1 cellular context compared by ENCODE assay signal in the genomic region with DNA sequence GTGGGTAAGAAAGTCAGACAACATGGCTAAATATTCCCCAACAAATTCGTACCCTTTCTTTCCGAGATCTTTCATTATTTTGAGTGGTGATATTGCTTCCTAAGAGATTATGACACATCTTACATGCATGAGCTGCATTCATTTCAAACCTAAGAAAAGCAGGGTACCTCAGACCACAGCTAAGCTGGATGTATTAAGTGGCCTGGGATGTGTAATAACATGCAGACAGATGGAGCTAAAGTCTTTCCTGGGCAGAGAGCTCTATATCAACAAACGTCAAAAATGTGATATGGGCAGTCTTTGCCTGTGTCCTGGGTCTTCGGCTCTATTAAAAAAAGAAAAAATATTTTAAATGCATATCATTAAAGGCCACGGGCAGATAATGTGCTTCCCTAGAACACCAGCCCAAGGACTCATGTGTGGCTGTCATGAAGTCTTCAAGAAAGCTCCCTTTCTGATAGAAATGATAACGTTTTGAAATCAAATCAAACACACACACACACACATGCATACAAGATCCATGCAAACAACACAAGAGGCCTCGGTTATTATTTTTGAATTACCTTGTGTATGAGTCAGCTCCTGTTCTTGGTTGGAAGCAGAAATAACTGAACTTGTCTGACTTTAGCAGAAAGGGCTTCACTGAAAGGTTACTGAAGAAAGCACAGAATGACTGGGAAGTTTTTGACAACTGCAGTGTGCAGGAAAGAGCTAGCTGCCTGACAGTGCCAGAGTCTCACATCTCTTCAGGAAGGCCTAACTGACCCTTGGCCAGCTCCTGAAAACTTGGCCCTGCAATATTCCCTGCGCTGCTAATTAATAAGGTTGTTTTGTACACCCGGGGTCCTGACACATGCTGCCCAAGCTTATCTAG.
TF ChIP-seq lines count a peak whose summit lies in the region.

No MANE protein-coding gene starts in this region.

TF ChIP-seq in SK-N-SH, 30 proteins besides CTCF, POLR2A, EP300 and RAD21 (continued from another document):
- TF ChIP-seq USF1 (IDR thresholded peaks at IDR 0.05; ENCODE audit: borderline replicate concordance, low read depth): no peak
- TF ChIP-seq, protein P1, sequence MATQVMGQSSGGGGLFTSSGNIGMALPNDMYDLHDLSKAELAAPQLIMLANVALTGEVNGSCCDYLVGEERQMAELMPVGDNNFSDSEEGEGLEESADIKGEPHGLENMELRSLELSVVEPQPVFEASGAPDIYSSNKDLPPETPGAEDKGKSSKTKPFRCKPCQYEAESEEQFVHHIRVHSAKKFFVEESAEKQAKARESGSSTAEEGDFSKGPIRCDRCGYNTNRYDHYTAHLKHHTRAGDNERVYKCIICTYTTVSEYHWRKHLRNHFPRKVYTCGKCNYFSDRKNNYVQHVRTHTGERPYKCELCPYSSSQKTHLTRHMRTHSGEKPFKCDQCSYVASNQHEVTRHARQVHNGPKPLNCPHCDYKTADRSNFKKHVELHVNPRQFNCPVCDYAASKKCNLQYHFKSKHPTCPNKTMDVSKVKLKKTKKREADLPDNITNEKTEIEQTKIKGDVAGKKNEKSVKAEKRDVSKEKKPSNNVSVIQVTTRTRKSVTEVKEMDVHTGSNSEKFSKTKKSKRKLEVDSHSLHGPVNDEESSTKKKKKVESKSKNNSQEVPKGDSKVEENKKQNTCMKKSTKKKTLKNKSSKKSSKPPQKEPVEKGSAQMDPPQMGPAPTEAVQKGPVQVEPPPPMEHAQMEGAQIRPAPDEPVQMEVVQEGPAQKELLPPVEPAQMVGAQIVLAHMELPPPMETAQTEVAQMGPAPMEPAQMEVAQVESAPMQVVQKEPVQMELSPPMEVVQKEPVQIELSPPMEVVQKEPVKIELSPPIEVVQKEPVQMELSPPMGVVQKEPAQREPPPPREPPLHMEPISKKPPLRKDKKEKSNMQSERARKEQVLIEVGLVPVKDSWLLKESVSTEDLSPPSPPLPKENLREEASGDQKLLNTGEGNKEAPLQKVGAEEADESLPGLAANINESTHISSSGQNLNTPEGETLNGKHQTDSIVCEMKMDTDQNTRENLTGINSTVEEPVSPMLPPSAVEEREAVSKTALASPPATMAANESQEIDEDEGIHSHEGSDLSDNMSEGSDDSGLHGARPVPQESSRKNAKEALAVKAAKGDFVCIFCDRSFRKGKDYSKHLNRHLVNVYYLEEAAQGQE (IDR thresholded peaks at IDR 0.05; ENCODE audit: low read depth, low read length): no peak
- no peak for TF ChIP-seq ELF1 (IDR thresholded peaks at IDR 0.05)
- TF ChIP-seq FOXJ3 (CRISPR knock-in tag; IDR thresholded peaks at IDR 0.05): no peak
- no peak for TF ChIP-seq EZH2phosphoT487 (IDR thresholded peaks at IDR 0.05; ENCODE audit: borderline replicate concordance, low read depth)
- no peak for TF ChIP-seq TEAD4 (IDR thresholded peaks at IDR 0.05; ENCODE audit: borderline replicate concordance, insufficient read depth)
- TF ChIP-seq RCOR1 (IDR thresholded peaks at IDR 0.05; ENCODE audit: low read length): no peak
- TF ChIP-seq RXRA (IDR thresholded peaks at IDR 0.05; ENCODE audit: borderline replicate concordance, low read depth): no peak
- TF ChIP-seq RFX5 (IDR thresholded peaks at IDR 0.05; ENCODE audit: low read length): no peak
- no peak for TF ChIP-seq SMC3 (IDR thresholded peaks at IDR 0.05; ENCODE audit: low read depth, low read length)
- no peak for TF ChIP-seq IRF3 (IDR thresholded peaks at IDR 0.05; ENCODE audit: low read depth, low read length)
- TF ChIP-seq, protein P2, sequence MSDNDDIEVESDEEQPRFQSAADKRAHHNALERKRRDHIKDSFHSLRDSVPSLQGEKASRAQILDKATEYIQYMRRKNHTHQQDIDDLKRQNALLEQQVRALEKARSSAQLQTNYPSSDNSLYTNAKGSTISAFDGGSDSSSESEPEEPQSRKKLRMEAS (IDR thresholded peaks at IDR 0.05; ENCODE audit: low read depth): no peak
- TF ChIP-seq FOSL2 (IDR thresholded peaks at IDR 0.05; ENCODE audit: borderline replicate concordance, low read depth): no peak
- TF ChIP-seq SIN3A (IDR thresholded peaks at IDR 0.05; ENCODE audit: borderline replicate concordance, low read depth, low read length): no peak
- no peak for TF ChIP-seq TCF12 (IDR thresholded peaks at IDR 0.05)
- TF ChIP-seq, protein P3, sequence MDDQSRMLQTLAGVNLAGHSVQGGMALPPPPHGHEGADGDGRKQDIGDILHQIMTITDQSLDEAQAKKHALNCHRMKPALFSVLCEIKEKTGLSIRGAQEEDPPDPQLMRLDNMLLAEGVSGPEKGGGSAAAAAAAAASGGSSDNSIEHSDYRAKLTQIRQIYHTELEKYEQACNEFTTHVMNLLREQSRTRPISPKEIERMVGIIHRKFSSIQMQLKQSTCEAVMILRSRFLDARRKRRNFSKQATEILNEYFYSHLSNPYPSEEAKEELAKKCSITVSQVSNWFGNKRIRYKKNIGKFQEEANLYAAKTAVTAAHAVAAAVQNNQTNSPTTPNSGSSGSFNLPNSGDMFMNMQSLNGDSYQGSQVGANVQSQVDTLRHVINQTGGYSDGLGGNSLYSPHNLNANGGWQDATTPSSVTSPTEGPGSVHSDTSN (IDR thresholded peaks at IDR 0.05): no peak
- no peak for TF ChIP-seq MEF2A (IDR thresholded peaks at IDR 0.05; ENCODE audit: borderline replicate concordance, low read depth)
- no peak for TF ChIP-seq CHD2 (IDR thresholded peaks at IDR 0.05; ENCODE audit: low read length, partially characterized antibody)
